In the genomic region with DNA sequence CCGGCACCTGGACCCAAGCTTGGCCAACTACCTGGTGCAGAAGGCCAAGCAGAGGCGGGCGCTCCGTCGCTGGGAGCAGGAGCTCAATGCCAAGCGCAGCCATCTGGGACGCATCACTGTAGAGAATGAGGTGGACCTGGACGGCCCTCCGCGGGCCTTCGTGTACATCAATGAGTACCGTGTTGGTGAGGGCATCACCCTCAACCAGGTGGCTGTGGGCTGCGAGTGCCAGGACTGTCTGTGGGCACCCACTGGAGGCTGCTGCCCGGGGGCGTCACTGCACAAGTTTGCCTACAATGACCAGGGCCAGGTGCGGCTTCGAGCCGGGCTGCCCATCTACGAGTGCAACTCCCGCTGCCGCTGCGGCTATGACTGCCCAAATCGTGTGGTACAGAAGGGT, we compare ENCODE assay signal across 20 cellular contexts.
"Had no signal": no experiment of that assay in that cellular context is flagged by ENCODE, and none has a peak within 500 bp of the region (broad histone marks: within the 10 kb centered on the region; RNA-seq: fewer than 3 reads in every experiment).

No MANE protein-coding gene starts in this region.

- FAIRE-seq: frontal cortex, keratinocyte had no signal

- DNase-seq: cortex of kidney; dorsolateral prefrontal cortex; effector CD4-positive, alpha-beta T cell; left ventricle myocardium superior; lower lobe of right lung; natural killer cell; occipital lobe; ovary; psoas muscle; right cardiac atrium; stimulated activated CD4-positive, alpha-beta T cell treated with anti-CD3 and anti-CD28 coated beads, Interleukin-15, amount 100 ng/mL, for 24 hours; stimulated activated CD4-positive, alpha-beta T cell treated with anti-CD3 and anti-CD28 coated beads, Interleukin-2, amount 100 ng/mL, for 48 hours; stimulated activated naive B cell treated with anti-CD40 and anti-IgM and Interleukin-4, amounts not matched to agents 10 μg/mL and 1 μg/mL and 100 μg/mL, for 72 hours; upper lobe of right lung; uterus had no signal

- H3K4me1 ChIP-seq: upper lobe of right lung, uterus had no signal

- H3K4me3 ChIP-seq: dorsolateral prefrontal cortex, lower lobe of right lung, ovary, psoas muscle, skin epidermis, thoracic aorta, tibial nerve, upper lobe of right lung, uterus had no signal

- H3K9me3 ChIP-seq: lower lobe of right lung, ovary, psoas muscle, thoracic aorta, tibial nerve, upper lobe of right lung, uterus had no signal

- ATAC-seq: left ventricle myocardium superior; lower lobe of right lung; natural killer cell; psoas muscle; right cardiac atrium; stimulated activated naive B cell treated with anti-CD40 and anti-IgM and Interleukin-4, amounts not matched to agents 10 μg/mL and 1 μg/mL and 100 μg/mL, for 72 hours; upper lobe of right lung had no signal

- H3K27me3 ChIP-seq: ovary, tibial nerve, upper lobe of right lung, uterus had no signal

- H3K27ac ChIP-seq: dorsolateral prefrontal cortex, lower lobe of right lung, ovary, psoas muscle, skin epidermis, thoracic aorta, tibial nerve, upper lobe of right lung, uterus had no signal

- H3K36me3 ChIP-seq: ovary, uterus had no signal
